In the genomic region with DNA sequence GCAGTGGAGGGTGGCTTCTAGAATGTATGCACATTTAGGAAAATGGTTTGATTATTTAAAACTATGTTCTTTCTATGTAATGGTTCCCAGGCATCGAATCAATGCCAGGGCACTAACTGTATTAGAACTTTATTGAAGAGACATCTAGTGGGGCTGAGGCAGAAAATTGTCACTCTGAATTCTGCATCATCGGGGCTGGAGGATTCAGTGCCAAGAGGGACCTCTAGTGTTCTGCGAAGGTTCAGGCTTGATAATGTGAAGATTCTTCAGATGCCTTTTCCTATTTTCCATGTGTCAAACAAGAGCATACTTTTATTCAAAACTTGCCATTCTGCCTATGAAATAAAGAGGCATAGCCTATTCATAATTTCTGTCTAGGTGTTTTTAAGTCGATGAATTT, we compare ENCODE assay signal across 8 cellular contexts.
DNase-seq lines count a peak whose midpoint lies in the region; ATAC-seq and TF ChIP-seq lines count a peak whose summit lies in the region.

No MANE protein-coding gene starts in this region.

- TF ChIP-seq EP300 in SK-N-SH (IDR thresholded peaks at IDR 0.05; ENCODE audit: borderline replicate concordance in 1 of 2, low read depth in 1 of 2, low read length in 1 of 2), result no peak

- H3K4me3 ChIP-seq in BJ (ENCODE audit: low read depth, low read length) (no peak overlapping the region), IMR-90 (ENCODE audit: insufficient read depth, low read depth, low read length) (no peak overlapping the region), SK-N-SH (ENCODE audit: low read depth in 2 of 2, low read length in 1 of 2) (no peak overlapping the region; a peak in 1 of 4 replicates)

- H4K5ac ChIP-seq in IMR-90 (ENCODE audit: low read depth, low read length), result no peak overlapping the region

- no peak overlapping the region for H2BK120ac ChIP-seq in IMR-90 (ENCODE audit: low read depth, low read length)

- H3K4me1 ChIP-seq in IMR-90 (ENCODE audit: control insufficient read depth, insufficient read depth, low read length), result peaks cover 2% of the 10 kb centered on the region; the same call in 1 of the 2 replicates
- peaks cover 0 to 12% of the 10 kb centered on the region in 2 experiments; a peak in 1 of 4 replicates for H3K4me1 ChIP-seq in SK-N-SH (ENCODE audit: control insufficient read depth in 1 of 2, insufficient read depth in 2 of 2, low read depth in 1 of 2, low read length in 1 of 2)

- POLR2A ChIA-PET in BJ (lab: Charles Lee) (no interaction called here), IMR-90 (lab: Charles Lee; ENCODE audit: unreplicated experiment) (no interaction called here), SK-N-SH (lab: Yijun Ruan, JAX) (no interaction called here)

- no CpG with 5 or more reads among the region's 4 CpGs for WGBS in IMR-90 (ENCODE audit: extremely low coverage in 2 of 2, insufficient read length in 1 of 2), 2 experiments
- 64% methylated on average over 4 of the region's 4 CpGs for WGBS in SK-N-SH (ENCODE audit: low lambda C conversion rate)

- H2BK20ac ChIP-seq in IMR-90 (ENCODE audit: low read depth, low read length), result no peak overlapping the region

- H3K27ac ChIP-seq in IMR-90 (ENCODE audit: insufficient read depth, low read length) (no peak overlapping the region), SK-N-SH (ENCODE audit: low read depth in 2 of 2, low read length in 1 of 2) (no peak overlapping the region)

- H3K36me3 ChIP-seq in BJ (ENCODE audit: control insufficient read depth, insufficient read depth, low read length), result no peaks in the 10 kb centered on the region
- no peaks in the 10 kb centered on the region for H3K36me3 ChIP-seq in IMR-90 (ENCODE audit: control insufficient read depth, insufficient read depth, low read length)
- H3K36me3 ChIP-seq in SK-N-SH (replicated peaks in 1 of 2; ENCODE audit: control insufficient read depth in 1 of 2, insufficient read depth in 2 of 2, low read length in 1 of 2), result no peaks in the 10 kb centered on the region

- H2BK15ac ChIP-seq in IMR-90 (ENCODE audit: low read depth, low read length), result no peak overlapping the region

- peak; percentile 59 for TF ChIP-seq CTCF in BJ (IDR thresholded peaks at IDR 0.05; ENCODE audit: insufficient read depth, low read depth, low read length)
- peak; percentile 53 for TF ChIP-seq CTCF in IMR-90 (conservative IDR thresholded peaks at IDR 0.05; ENCODE audit: low read depth, low read length)
- peak; percentile 45 for TF ChIP-seq CTCF in SK-N-SH (IDR thresholded peaks at IDR 0.05)

- H3K79me2 ChIP-seq in SK-N-SH (ENCODE audit: insufficient read depth), result no peaks in the 10 kb centered on the region

- H3K9ac ChIP-seq in IMR-90 (ENCODE audit: low read depth, low read length) (no peak overlapping the region), SK-N-SH (no peak overlapping the region)

- no peak for TF ChIP-seq POLR2A in IMR-90 (IDR thresholded peaks at IDR 0.05; ENCODE audit: low read depth, low read length)

- H3K23ac ChIP-seq in IMR-90 (ENCODE audit: low read depth, low read length), result no peak overlapping the region

- H2AK5ac ChIP-seq in IMR-90 (ENCODE audit: low read depth, low read length), result no peak overlapping the region

- H3K9me2 ChIP-seq in SK-N-SH, result no peaks in the 10 kb centered on the region

- H2AK9ac ChIP-seq in IMR-90 (replicated peaks; ENCODE audit: low read depth, low read length, poor library complexity), result no peak overlapping the region

- H3K79me1 ChIP-seq in IMR-90 (ENCODE audit: low read depth in 1 of 2, low read length in 2 of 2), result no peaks in the 10 kb centered on the region

- no peak overlapping the region for H3K14ac ChIP-seq in IMR-90 (replicated peaks; ENCODE audit: low read depth, low read length)

- no peaks in the 10 kb centered on the region for H3K27me3 ChIP-seq in BJ (ENCODE audit: control insufficient read depth, insufficient read depth, low read length)
- no peaks in the 10 kb centered on the region; the same call in 1 of the 2 replicates for H3K27me3 ChIP-seq in IMR-90 (ENCODE audit: control insufficient read depth, insufficient read depth, low read length)
- H3K27me3 ChIP-seq in SK-N-SH (ENCODE audit: insufficient read depth), result no peaks in the 10 kb centered on the region

- TF ChIP-seq RAD21 in IMR-90 (IDR thresholded peaks at IDR 0.05; ENCODE audit: low read length) (peak; percentile 54), SK-N-SH (IDR thresholded peaks at IDR 0.05; ENCODE audit: low read length) (peak; percentile 81)

- no peaks in the 10 kb centered on the region for H3F3A ChIP-seq in SK-N-SH (replicated peaks; ENCODE audit: insufficient read depth)

- in situ Hi-C loops in IMR-90 (cut with MboI; ENCODE audit: low sequenced_read_pairs), result no loop called here

- ATAC-seq in IMR-90 (ENCODE audit: low read depth) (peak; percentile 73), GM18861 (IDR thresholded peaks at IDR 0.05; ENCODE audit: unreplicated experiment) (no peak), GM18519 (IDR thresholded peaks at IDR 0.05; ENCODE audit: low FRiP score, unreplicated experiment) (no peak), GM19455 (IDR thresholded peaks at IDR 0.05; ENCODE audit: unreplicated experiment) (no peak)

- DNase-seq in BJ (ENCODE audit: low read depth) (no peak), IMR-90 (peak; percentile 27), SK-N-SH (peak; percentile 17), iPS-NIHi11 (ENCODE audit: low spot score) (peak; percentile 28), ureter (ENCODE audit: low spot score) (no peak)

- CTCF ChIA-PET in BJ (lab: Yijun Ruan, JAX), result interaction anchor here (1.7 to 2.0 kb wide), 2 partner anchors 10 to 11 kb away, joined by 4 read pairs; no protein-coding TSS in a partner anchor
- CTCF ChIA-PET in IMR-90 (lab: Yijun Ruan, JAX), result interaction anchor here (0.6 kb wide), 1 partner anchor 288 kb away, joined by 6 read pairs; no protein-coding TSS in a partner anchor
- CTCF ChIA-PET in SK-N-SH (lab: Yijun Ruan, JAX), result interaction anchor here (1.9 kb wide), 2 partner anchors 17 to 389 kb away, joined by 5 to 6 read pairs; no protein-coding TSS in a partner anchor

- no peak overlapping the region for H3K56ac ChIP-seq in IMR-90 (ENCODE audit: extremely low read depth, insufficient read depth, low read length)

- H3K4ac ChIP-seq in IMR-90 (ENCODE audit: low read depth, low read length), result no peak overlapping the region

- no peak overlapping the region for H3K18ac ChIP-seq in IMR-90 (ENCODE audit: low read depth, low read length)

- BruUV-seq in IMR-90 (replicated peaks; lab: Mats Ljungman, UMichigan), result no TSS peak

- H4K20me1 ChIP-seq in IMR-90 (ENCODE audit: insufficient read depth, low read length) (no peaks in the 10 kb centered on the region), SK-N-SH (ENCODE audit: insufficient read depth) (no peaks in the 10 kb centered on the region)

- dilution Hi-C loops in IMR-90 (cut with HindIII; ENCODE audit: low sequenced_read_pairs, unreplicated experiment), result no loop called here

- H2BK5ac ChIP-seq in IMR-90 (ENCODE audit: low read depth, low read length, poor library complexity, severe bottlenecking), result no peak overlapping the region

- H4K8ac ChIP-seq in IMR-90 (ENCODE audit: low read depth in 2 of 2, low read length in 2 of 2), result no peak overlapping the region

- no peak overlapping the region for H3K4me2 ChIP-seq in IMR-90 (ENCODE audit: low read depth, low read length)
- H3K4me2 ChIP-seq in SK-N-SH, result no peak overlapping the region

- H2AFZ ChIP-seq in IMR-90 (replicated peaks; ENCODE audit: low read length, poor library complexity), result no peak overlapping the region
- H2AFZ ChIP-seq in SK-N-SH (ENCODE audit: low read depth), result no peak overlapping the region

- H3K9me1 ChIP-seq in IMR-90 (ENCODE audit: insufficient read depth, low read length), result no peaks in the 10 kb centered on the region

- H3K9me3 ChIP-seq in IMR-90 (ENCODE audit: control insufficient read depth, insufficient read depth, low read length), result no peaks in the 10 kb centered on the region
- no peaks in the 10 kb centered on the region for H3K9me3 ChIP-seq in SK-N-SH

- no peak overlapping the region for H4K91ac ChIP-seq in IMR-90 (ENCODE audit: insufficient read depth, low read depth, low read length)

- intact Hi-C loops in IMR-90 (cut with micrococcal nuclease), result loop anchor here (2.0 kb wide), 1 partner anchor 59 kb away; no protein-coding TSS in a partner anchor

TF ChIP-seq in IMR-90, 13 proteins besides CTCF, POLR2A, EP300 and RAD21:
- TF ChIP-seq MAFK (IDR thresholded peaks at IDR 0.05; ENCODE audit: low read depth, low read length), result no peak
- TF ChIP-seq SMC3 (IDR thresholded peaks at IDR 0.05; ENCODE audit: low read depth, low read length), result peak; percentile 33; the same call in 1 of the 2 replicates

TF ChIP-seq in SK-N-SH, 30 proteins besides CTCF, POLR2A, EP300 and RAD21:
- TF ChIP-seq SMC3 (IDR thresholded peaks at IDR 0.05; ENCODE audit: low read depth, low read length) (peak; percentile 59), ELF1 (IDR thresholded peaks at IDR 0.05) (no peak), MAX (IDR thresholded peaks at IDR 0.05; ENCODE audit: low read depth) (no peak)

Comparison
In these comparisons a context has a peak if more than half of its experiments do, and no peak if none do; other contexts are left out.
1. DNase-seq: peak in IMR-90 (single experiment), SK-N-SH (single experiment) and iPS-NIHi11 (single experiment); none in BJ (single experiment) and ureter (single experiment).
2. Peak in every context shown above with its lines, with median percentiles within 50 percentile points of each other: CTCF ChIP-seq.